Comparison of ENCODE assay signal across 15 cellular contexts in genomic region chr4:124212835-124213640, GRCh38.
DNase-seq lines count a peak whose midpoint lies in the region; ATAC-seq and TF ChIP-seq lines count a peak whose summit lies in the region.
"Had no signal": no experiment of that assay in that cellular context is flagged by ENCODE, and none has a peak within 500 bp of the region (broad histone marks: within the 10 kb centered on the region; RNA-seq: fewer than 3 reads in every experiment).

No MANE protein-coding gene starts in this region.

- no peak for TF ChIP-seq POLR2A in uterus (IDR thresholded peaks at IDR 0.05)

- H3K4me1 ChIP-seq in SJCRH30: peaks cover 16% of the 10 kb centered on the region
- H3K4me1 ChIP-seq in uterus: no peaks in the 10 kb centered on the region

- no peak for TF ChIP-seq CTCF in uterus (IDR thresholded peaks at IDR 0.05)

- H3K27ac ChIP-seq in SJCRH30 (peak overlapping the region; percentile 11; the same call in 1 of the 2 replicates), uterus (peak overlapping the region; percentile 31 to 45)
- H3K27ac ChIP-seq: KMS-11 had no signal

- H3K9me3 ChIP-seq in SJCRH30 (replicated peaks) (no peaks in the 10 kb centered on the region), uterus (no peaks in the 10 kb centered on the region)

- no peak for ATAC-seq in GM21619 (IDR thresholded peaks at IDR 0.05; ENCODE audit: unreplicated experiment)
- ATAC-seq: GM23338 had no signal

- DNase-seq in SJCRH30 (peak; percentile 52 to 67), dedifferentiated amniotic fluid mesenchymal stem cell (ENCODE audit: extremely low spot score) (peak; percentile 28), iris pigment epithelial cell (ENCODE audit: low read depth) (peak; percentile 50), uterus (peak; percentile 18 to 32), NCI-H187 (lab: John Stamatoyannopoulos, UW) (no peak), hepatic stellate cell (ENCODE audit: low spot score) (no peak)
- DNase-seq: activated naive CD4-positive, alpha-beta T cell; CD8-positive, alpha-beta memory T cell; central memory CD4-positive, alpha-beta T cell; NCI-H1694 treated with DMSO at 0.1 percent for 48 hours; T-helper 9 cell had no signal

- no peaks in the 10 kb centered on the region for H3K27me3 ChIP-seq in SJCRH30
- no peaks in the 10 kb centered on the region for H3K27me3 ChIP-seq in uterus

- intact Hi-C loops in uterus (cut with DNase I; ENCODE audit: low total_unique reads): no loop called here

- H3K36me3 ChIP-seq in SJCRH30 (no peaks in the 10 kb centered on the region), uterus (no peaks in the 10 kb centered on the region)

- no peak overlapping the region for H3K4me3 ChIP-seq in SJCRH30
- H3K4me3 ChIP-seq in uterus: no peak overlapping the region
- H3K4me3 ChIP-seq: GM23338, skin epidermis had no signal

Comparison
In these comparisons a context has a peak if more than half of its experiments do, and no peak if none do; other contexts are left out.
1. DNase-seq: peak in SJCRH30 (2 of 2), dedifferentiated amniotic fluid mesenchymal stem cell (single experiment), iris pigment epithelial cell (single experiment) and uterus (2 of 2); none in NCI-H187 (0 of 2) and hepatic stellate cell (single experiment).